In genomic region chr17:81821603-81822311, GRCh38 we compare ENCODE assay signal across 8 cellular contexts. TPM values are rescaled to one million over a fixed set of nuclear protein-coding genes. Genes with fewer than 3 reads are reported as not detected.
DNase-seq lines count a peak whose midpoint lies in the region; ATAC-seq and TF ChIP-seq lines count a peak whose summit lies in the region.

No MANE protein-coding gene starts in this region.

- peaks cover 5% of the 10 kb centered on the region for H3K4me1 Mint-ChIP-seq in endodermal cell

- no peaks in the 10 kb centered on the region for H3K36me3 ChIP-seq in RWPE2 (ENCODE audit: low read depth)
- no peaks in the 10 kb centered on the region for H3K36me3 ChIP-seq in endodermal cell (ENCODE audit: control insufficient read depth, insufficient read depth, low read length)

- DNase-seq in COLO829 (ENCODE audit: low spot score) (peak; percentile 53), HuH-7 (ENCODE audit: low spot score) (peak; percentile 96), RWPE2 (ENCODE audit: low spot score) (no peak), endodermal cell (peak; percentile 90), mucosa of gallbladder (ENCODE audit: low spot score) (peak; percentile 81)

- H3K27ac Mint-ChIP-seq in endodermal cell: no peak overlapping the region

- H3K9me3 Mint-ChIP-seq in endodermal cell: no peaks in the 10 kb centered on the region

- H3K27me3 ChIP-seq in RWPE2 (ENCODE audit: insufficient read depth, poor library complexity, severe bottlenecking) (no peaks in the 10 kb centered on the region), endodermal cell (ENCODE audit: control insufficient read depth, insufficient read depth, low read length, poor library complexity, severe bottlenecking) (no peaks in the 10 kb centered on the region)

- H3K27me3 Mint-ChIP-seq in endodermal cell (ENCODE audit: insufficient read depth): peaks cover 7% of the 10 kb centered on the region

- ATAC-seq in RWPE2 (ENCODE audit: low read depth) (peak; percentile 58), HG03571 (IDR thresholded peaks at IDR 0.05; ENCODE audit: unreplicated experiment) (no peak), HG02885 (IDR thresholded peaks at IDR 0.05; ENCODE audit: poor library complexity, unreplicated experiment) (no peak), HG02642 (IDR thresholded peaks at IDR 0.05; ENCODE audit: poor library complexity, unreplicated experiment) (no peak)

- H3K27ac ChIP-seq in RWPE2 (ENCODE audit: poor library complexity, severe bottlenecking): no peak overlapping the region
- no peak overlapping the region for H3K27ac ChIP-seq in endodermal cell (ENCODE audit: low read depth, low read length)

- 88 to 98% methylated on average over 12 to 20 of the region's 20 CpGs for WGBS in endodermal cell (ENCODE audit: insufficient coverage in 1 of 2, insufficient read length in 1 of 2), 2 experiments

- H3K4me3 Mint-ChIP-seq in endodermal cell: no peak overlapping the region

- H3K4me1 ChIP-seq in RWPE2 (ENCODE audit: insufficient read depth, poor library complexity, severe bottlenecking) (no peaks in the 10 kb centered on the region), endodermal cell (ENCODE audit: control insufficient read depth, insufficient read depth, low read length) (no peaks in the 10 kb centered on the region)

- peaks cover 7% of the 10 kb centered on the region for H3K36me3 Mint-ChIP-seq in endodermal cell (ENCODE audit: low read depth)

- H3K9me3 ChIP-seq in RWPE2 (ENCODE audit: severe bottlenecking) (no peaks in the 10 kb centered on the region), endodermal cell (ENCODE audit: control insufficient read depth, low read length) (no peaks in the 10 kb centered on the region)

- H3K4me3 ChIP-seq in RWPE2 (ENCODE audit: severe bottlenecking) (no peak overlapping the region), endodermal cell (ENCODE audit: low read length) (no peak overlapping the region)

- TF ChIP-seq CTCF in RWPE2 (IDR thresholded peaks at IDR 0.05; ENCODE audit: poor library complexity, severe bottlenecking) (peak; percentile 22), endodermal cell (conservative IDR thresholded peaks at IDR 0.05) (peak; percentile 71)

- H3K9ac ChIP-seq in endodermal cell (ENCODE audit: extremely low read depth, low read length, poor library complexity, severe bottlenecking): no peak overlapping the region

RNA-seq across cellular contexts. Expression of gene MCRIP1, which starts 11.3 kb away (rescaled TPM):
- total RNA-seq in endodermal cell (100 to 1,000 TPM; 164 to 183 TPM), mucosa of gallbladder (85.3 TPM)
- 135 TPM for polyA plus RNA-seq in endodermal cell (2013, experiment 1 of 2)
- 153 TPM for polyA plus RNA-seq in endodermal cell (2013, experiment 2 of 2)

RNA-seq across cellular contexts. Expression of gene PPP1R27, which starts 13.1 kb away (rescaled TPM):
- total RNA-seq in endodermal cell (not detected), mucosa of gallbladder (not detected)
- polyA plus RNA-seq in endodermal cell (2013, experiment 1 of 2): not detected
- polyA plus RNA-seq in endodermal cell (2013, experiment 2 of 2): not detected

RNA-seq across cellular contexts. Expression of gene GCGR, which starts 17.8 kb away (rescaled TPM):
- total RNA-seq in endodermal cell (1 to 10 TPM in 1 of 2 donors, not detected in 1; 4.0 TPM), mucosa of gallbladder (0.20 TPM)
- polyA plus RNA-seq in endodermal cell (2013, experiment 1 of 2): 0.14 TPM
- not detected for polyA plus RNA-seq in endodermal cell (2013, experiment 2 of 2)

RNA-seq across cellular contexts. Expression of gene P4HB, which starts 38.6 kb away (rescaled TPM):
- total RNA-seq in endodermal cell: 100 to 1,000 TPM; 493 to 535 TPM
- polyA plus RNA-seq in endodermal cell (2013, experiment 1 of 2): 373 TPM
- 364 TPM for polyA plus RNA-seq in endodermal cell (2013, experiment 2 of 2)
- 611 TPM for total RNA-seq in mucosa of gallbladder

RNA-seq across cellular contexts. Expression of gene ARHGDIA, which starts 49.4 kb away (rescaled TPM):
- total RNA-seq in endodermal cell: 100 to 1,000 TPM; 240 to 254 TPM
- polyA plus RNA-seq in endodermal cell (2013, experiment 1 of 2): 180 TPM
- polyA plus RNA-seq in endodermal cell (2013, experiment 2 of 2): 185 TPM
- 340 TPM for total RNA-seq in mucosa of gallbladder
